8 cellular contexts compared by ENCODE assay signal in genomic region chr1:149927056-149927534, GRCh38. TPM values are rescaled to one million over a fixed set of nuclear protein-coding genes. Genes with fewer than 3 reads are reported as not detected.
DNase-seq lines count a peak whose midpoint lies in the region; ATAC-seq and TF ChIP-seq lines count a peak whose summit lies in the region.

No MANE protein-coding gene starts in this region.

- TF ChIP-seq POLR2A in NB4 (IDR thresholded peaks at IDR 0.05; ENCODE audit: extremely low read depth, insufficient read length) (no peak), erythroblast (IDR thresholded peaks at IDR 0.05; ENCODE audit: low read length) (no peak)

- no peak for ATAC-seq in CD8-positive, alpha-beta T cell
- ATAC-seq in GM21619 (IDR thresholded peaks at IDR 0.05; ENCODE audit: unreplicated experiment), result no peak

- peak overlapping the region; percentile 86 for H3K4me3 ChIP-seq in CD8-positive, alpha-beta T cell (ENCODE audit: low read depth, low read length)
- H3K4me3 ChIP-seq in NB4 (ENCODE audit: low read depth, low read length), result peak overlapping the region; percentile 98
- H3K4me3 ChIP-seq in effector memory CD4-positive, alpha-beta T cell (ENCODE audit: insufficient read depth, low read depth, low read length, poor library complexity, severe bottlenecking), result peak overlapping the region; percentile 85

- no peaks in the 10 kb centered on the region for H3K9me3 ChIP-seq in CD8-positive, alpha-beta T cell (ENCODE audit: low read length)
- no peaks in the 10 kb centered on the region for H3K9me3 ChIP-seq in effector memory CD4-positive, alpha-beta T cell (ENCODE audit: control insufficient read depth, low read length)

- intact Hi-C loops in CD8-positive, alpha-beta T cell (cut with DNase I, micrococcal nuclease), result loop anchor here (1.0 to 5.0 kb wide), 5 partner anchors 11 to 435 kb away; partner anchors contain the start of genes BOLA1 (in 2 of the 2) and RPRD2 (in 1 of the 2)

- H3K4me1 ChIP-seq in CD8-positive, alpha-beta T cell (ENCODE audit: insufficient read depth, low read length), result peaks cover 34% of the 10 kb centered on the region
- H3K4me1 ChIP-seq in effector memory CD4-positive, alpha-beta T cell (ENCODE audit: control insufficient read depth, insufficient read depth, low read length, poor library complexity, severe bottlenecking), result peaks cover 15% of the 10 kb centered on the region

- no peak for DNase-seq in CD8-positive, alpha-beta T cell
- DNase-seq in NB4 (ENCODE audit: low read depth) (no peak), neural crest cell (ENCODE audit: low read depth, low spot score) (no peak), NCI-H187 (lab: John Stamatoyannopoulos, UW) (no peak), erythroblast (lab: John Stamatoyannopoulos, UW) (no peak), NK-92 (lab: John Stamatoyannopoulos, UW; ENCODE audit: unreplicated experiment) (no peak)
- DNase-seq in effector memory CD4-positive, alpha-beta T cell, result no peak

- no peaks in the 10 kb centered on the region for H3K27me3 ChIP-seq in CD8-positive, alpha-beta T cell (ENCODE audit: insufficient read depth, low read length)
- H3K27me3 ChIP-seq in effector memory CD4-positive, alpha-beta T cell (replicated peaks; ENCODE audit: control insufficient read depth, insufficient read depth, low read length, poor library complexity, severe bottlenecking), result no peaks in the 10 kb centered on the region

- no peak for TF ChIP-seq CTCF in CD8-positive, alpha-beta T cell (IDR thresholded peaks at IDR 0.05)
- TF ChIP-seq CTCF in NB4 (IDR thresholded peaks at IDR 0.05; ENCODE audit: low read depth, low read length) (no peak), neural crest cell (conservative IDR thresholded peaks at IDR 0.05) (no peak)

- peak overlapping the region; percentile 91 for H3K27ac Mint-ChIP-seq in CD8-positive, alpha-beta T cell
- H3K27ac Mint-ChIP-seq in neural crest cell (ENCODE audit: unreplicated experiment), result peak overlapping the region; percentile 97

- POLR2A ChIA-PET in CD8-positive, alpha-beta T cell (lab: Charles Lee), result interaction anchor here (1.5 to 3.1 kb wide), 2 partner anchors 11 to 41 kb away, joined by 6 to 108 read pairs; a partner anchor contains a TSS

- H3K27me3 Mint-ChIP-seq in CD8-positive, alpha-beta T cell (ENCODE audit: low read depth), result peaks cover 2% of the 10 kb centered on the region
- H3K27me3 Mint-ChIP-seq in neural crest cell (ENCODE audit: low read depth), result no peaks in the 10 kb centered on the region

- CTCF ChIA-PET in CD8-positive, alpha-beta T cell (lab: Charles Lee), result no interaction called here

- H3K4me1 Mint-ChIP-seq in CD8-positive, alpha-beta T cell (ENCODE audit: low read depth), result peaks cover 45% of the 10 kb centered on the region
- peaks cover 34% of the 10 kb centered on the region for H3K4me1 Mint-ChIP-seq in neural crest cell

- H3K27ac ChIP-seq in CD8-positive, alpha-beta T cell (ENCODE audit: low read depth, low read length), result peak overlapping the region; percentile 71
- peak overlapping the region; percentile 93 for H3K27ac ChIP-seq in effector memory CD4-positive, alpha-beta T cell (ENCODE audit: insufficient read depth, low read length, poor library complexity, severe bottlenecking)

- H3K36me3 Mint-ChIP-seq in CD8-positive, alpha-beta T cell, result peaks cover 49% of the 10 kb centered on the region
- peaks cover 25% of the 10 kb centered on the region for H3K36me3 Mint-ChIP-seq in neural crest cell (ENCODE audit: low read depth)

- peaks cover 31% of the 10 kb centered on the region for H3K36me3 ChIP-seq in CD8-positive, alpha-beta T cell (ENCODE audit: insufficient read depth, low read length)
- H3K36me3 ChIP-seq in effector memory CD4-positive, alpha-beta T cell (ENCODE audit: control insufficient read depth, insufficient read depth, low read length), result peaks cover 39% of the 10 kb centered on the region

- no peaks in the 10 kb centered on the region for H3K9me3 Mint-ChIP-seq in CD8-positive, alpha-beta T cell
- H3K9me3 Mint-ChIP-seq in neural crest cell, result no peaks in the 10 kb centered on the region

- H3K4me3 Mint-ChIP-seq in CD8-positive, alpha-beta T cell, result peak overlapping the region; percentile 94
- H3K4me3 Mint-ChIP-seq in neural crest cell, result peak overlapping the region; percentile 96

RNA-seq across cellular contexts. Expression of gene SF3B4, which starts 0.5 kb away (rescaled TPM):
- 10 to 100 TPM; 52.0 to 59.1 TPM for total RNA-seq in CD8-positive, alpha-beta T cell
- 90.9 and 95.3 TPM in 2 replicates for total RNA-seq in neural crest cell

RNA-seq across cellular contexts. Expression of gene SV2A, which starts 9.5 kb away (rescaled TPM):
- 1 to 10 TPM; 2.9 to 3.3 TPM for total RNA-seq in CD8-positive, alpha-beta T cell
- 48.4 and 49.5 TPM in 2 replicates for total RNA-seq in neural crest cell

RNA-seq across cellular contexts. Expression of gene MTMR11, which starts 9.6 kb away (rescaled TPM):
- under 1 TPM in 1 of 2 experiments, not detected in 1; 0.14 TPM for total RNA-seq in CD8-positive, alpha-beta T cell
- total RNA-seq in neural crest cell, result 4.5 and 6.3 TPM in 2 replicates

RNA-seq across cellular contexts. Expression of gene BOLA1, which starts 27.7 kb away (rescaled TPM):
- total RNA-seq in CD8-positive, alpha-beta T cell, result 1 to 10 TPM; 3.3 to 4.0 TPM
- 10.1 TPM in 2 replicates for total RNA-seq in neural crest cell

Comparison
In these comparisons a context has a peak if more than half of its experiments do, and no peak if none do; other contexts are left out.
1. RNA of gene SV2A, which starts 9.5 kb away (total RNA-seq): 48.4 to 49.5 TPM in neural crest cell; 2.9 to 3.3 TPM in CD8-positive, alpha-beta T cell; every median in the first group is over 10 times any median in the second.
2. Peak in every context shown above with its lines, with median percentiles within 50 percentile points of each other: H3K4me3 ChIP-seq.